In genomic region chrX:40012800-40013682, GRCh38 we compare ENCODE assay signal across 7 cellular contexts.
DNase-seq lines count a peak whose midpoint lies in the region; ATAC-seq and TF ChIP-seq lines count a peak whose summit lies in the region.

No MANE protein-coding gene starts in this region.

- TF ChIP-seq CTCF in GM06990 (IDR thresholded peaks at IDR 0.05; ENCODE audit: insufficient read depth, low read length, poor library complexity, severe bottlenecking) (no peak), vagina (IDR thresholded peaks at IDR 0.05) (no peak)

- TF ChIP-seq POLR2A in vagina (IDR thresholded peaks at IDR 0.05): no peak

- peak; percentile 88 for ATAC-seq in esophagus mucosa
- peak; percentile 42 for ATAC-seq in naive thymus-derived CD4-positive, alpha-beta T cell

- peaks cover 24% of the 10 kb centered on the region for H3K27me3 Mint-ChIP-seq in activated CD4-positive, alpha-beta memory T cell treated with anti-CD3 and anti-CD28 coated beads, Interleukin-2, amount 10 ng/mL, durations not matched to agents 7 days and 5 days
- peaks cover 0 to 26% (median under 1%) of the 10 kb centered on the region in 5 donors for H3K27me3 Mint-ChIP-seq in naive thymus-derived CD4-positive, alpha-beta T cell

- POLR2A ChIA-PET in activated CD4-positive, alpha-beta memory T cell treated with anti-CD3 and anti-CD28 coated beads, Interleukin-2, amount 10 ng/mL, durations not matched to agents 7 days and 5 days (lab: Charles Lee): interaction anchor here (0.7 to 2.3 kb wide), 27 partner anchors 8 to 196 kb away, joined by 3 to 36 read pairs (median 5); partner anchors contain the start of gene BCOR
- POLR2A ChIA-PET in naive thymus-derived CD4-positive, alpha-beta T cell (lab: Charles Lee): interaction anchor here (0.5 to 1.6 kb wide), 7 partner anchors 9 to 164 kb away, joined by 3 to 6 read pairs (median 3); partner anchors contain the start of gene BCOR

- H3K4me1 Mint-ChIP-seq in activated CD4-positive, alpha-beta memory T cell treated with anti-CD3 and anti-CD28 coated beads, Interleukin-2, amount 10 ng/mL, durations not matched to agents 7 days and 5 days: peaks cover 31% of the 10 kb centered on the region
- H3K4me1 Mint-ChIP-seq in naive thymus-derived CD4-positive, alpha-beta T cell: peaks cover 5 to 35% (median 24%) of the 10 kb centered on the region in 7 donors

- no peak overlapping the region for H3K27ac ChIP-seq in naive thymus-derived CD4-positive, alpha-beta T cell (ENCODE audit: low read depth, low read length)
- peak overlapping the region; percentile 76 for H3K27ac ChIP-seq in vagina

- H3K27me3 ChIP-seq in GM06990 (replicated peaks; ENCODE audit: control insufficient read depth, insufficient read depth, low read length) (no peaks in the 10 kb centered on the region; the same call in 1 of the 2 replicates), vagina (no peaks in the 10 kb centered on the region)
- no peaks in the 10 kb centered on the region for H3K27me3 ChIP-seq in naive thymus-derived CD4-positive, alpha-beta T cell (ENCODE audit: control insufficient read depth in 2 of 2, insufficient read depth in 2 of 2, low read length in 2 of 2)

- H3K4me3 ChIP-seq in GM06990 (replicated peaks; ENCODE audit: low read depth, low read length): peak overlapping the region; percentile 56
- peak overlapping the region; percentile 51 for H3K4me3 ChIP-seq in naive thymus-derived CD4-positive, alpha-beta T cell (ENCODE audit: low read length)
- H3K4me3 ChIP-seq in vagina: peak overlapping the region; percentile 49 to 52

- CTCF ChIA-PET in activated CD4-positive, alpha-beta memory T cell treated with anti-CD3 and anti-CD28 coated beads, Interleukin-2, amount 10 ng/mL, durations not matched to agents 7 days and 5 days (lab: Charles Lee): interaction anchor here (0.6 to 1.5 kb wide), 5 partner anchors 9 to 197 kb away, joined by 3 to 4 read pairs (median 3); no protein-coding TSS in a partner anchor
- CTCF ChIA-PET in naive thymus-derived CD4-positive, alpha-beta T cell (lab: Charles Lee): interaction anchor here (0.7 kb wide), 1 partner anchor 73 kb away, joined by 3 read pairs; no protein-coding TSS in a partner anchor

- DNase-seq in GM06990 (ENCODE audit: extremely low read depth, insufficient read length) (peak; percentile 72), H4 (ENCODE audit: low spot score) (peak; percentile 60), NCI-H128 (lab: John Stamatoyannopoulos, UW; ENCODE audit: unreplicated experiment) (peak; percentile 52), vagina (ENCODE audit: extremely low spot score in 2 of 2) (no peak)
- peak; percentile 60 for DNase-seq in activated CD4-positive, alpha-beta memory T cell treated with anti-CD3 and anti-CD28 coated beads, Interleukin-2, amount 10 ng/mL, durations not matched to agents 7 days and 5 days
- peak in 2 of 9 donors; percentile 18 to 48 for DNase-seq in naive thymus-derived CD4-positive, alpha-beta T cell

- H3K9me3 ChIP-seq in naive thymus-derived CD4-positive, alpha-beta T cell (ENCODE audit: control insufficient read depth in 2 of 3, low read length in 3 of 3): peaks cover 0 to 6% (median 0%) of the 10 kb centered on the region in 3 experiments
- H3K9me3 ChIP-seq in vagina: no peaks in the 10 kb centered on the region

- H3K9me3 Mint-ChIP-seq in activated CD4-positive, alpha-beta memory T cell treated with anti-CD3 and anti-CD28 coated beads, Interleukin-2, amount 10 ng/mL, durations not matched to agents 7 days and 5 days: no peaks in the 10 kb centered on the region
- peaks cover 0 to 19% (median 0%) of the 10 kb centered on the region in 11 donors for H3K9me3 Mint-ChIP-seq in naive thymus-derived CD4-positive, alpha-beta T cell

- H3K36me3 ChIP-seq in GM06990 (ENCODE audit: control insufficient read depth, insufficient read depth, low read length) (no peaks in the 10 kb centered on the region), vagina (no peaks in the 10 kb centered on the region)
- no peaks in the 10 kb centered on the region for H3K36me3 ChIP-seq in naive thymus-derived CD4-positive, alpha-beta T cell (ENCODE audit: control insufficient read depth in 2 of 3, insufficient read depth in 3 of 3, low read length in 3 of 3)

- H3K36me3 Mint-ChIP-seq in activated CD4-positive, alpha-beta memory T cell treated with anti-CD3 and anti-CD28 coated beads, Interleukin-2, amount 10 ng/mL, durations not matched to agents 7 days and 5 days (ENCODE audit: low read depth): no peaks in the 10 kb centered on the region
- H3K36me3 Mint-ChIP-seq in naive thymus-derived CD4-positive, alpha-beta T cell: peaks cover 0 to 3% (median 0%) of the 10 kb centered on the region in 5 donors

- H3K4me1 ChIP-seq in naive thymus-derived CD4-positive, alpha-beta T cell (ENCODE audit: control insufficient read depth in 2 of 2, insufficient read depth in 2 of 2, low read length in 2 of 2): peaks cover 0 to 31% of the 10 kb centered on the region in 2 donors
- H3K4me1 ChIP-seq in vagina: peaks cover 31% of the 10 kb centered on the region

- intact Hi-C loops in naive thymus-derived CD4-positive, alpha-beta T cell (cut with micrococcal nuclease): loop anchor here (1.0 to 5.0 kb wide), 6 partner anchors 54 to 196 kb away; partner anchors contain the start of gene BCOR (in 2 of the 2)
- intact Hi-C loops in vagina (cut with DNase I): loop anchor here (5.0 to 10.0 kb wide), 2 partner anchors 84 to 288 kb away; partner anchors contain the start of gene BCOR

- peak overlapping the region; percentile 62 for H3K27ac Mint-ChIP-seq in activated CD4-positive, alpha-beta memory T cell treated with anti-CD3 and anti-CD28 coated beads, Interleukin-2, amount 10 ng/mL, durations not matched to agents 7 days and 5 days
- peak overlapping the region in 3 of 9 donors; percentile 43 to 83 (median 60) for H3K27ac Mint-ChIP-seq in naive thymus-derived CD4-positive, alpha-beta T cell

- H3K4me3 Mint-ChIP-seq in activated CD4-positive, alpha-beta memory T cell treated with anti-CD3 and anti-CD28 coated beads, Interleukin-2, amount 10 ng/mL, durations not matched to agents 7 days and 5 days: peak overlapping the region; percentile 73
- peak overlapping the region; percentile 71 to 87 (median 76) for H3K4me3 Mint-ChIP-seq in naive thymus-derived CD4-positive, alpha-beta T cell

Comparison
In these comparisons a context has a peak if more than half of its experiments do, and no peak if none do; other contexts are left out.
1. DNase-seq: peak in GM06990 (single experiment), H4 (single experiment), NCI-H128 (single experiment) and activated CD4-positive, alpha-beta memory T cell treated with anti-CD3 and anti-CD28 coated beads, Interleukin-2, amount 10 ng/mL, durations not matched to agents 7 days and 5 days (single experiment); none in vagina (0 of 2).
2. Peak in every context shown above with its lines, with median percentiles within 50 percentile points of each other: H3K4me3 ChIP-seq.